Comparison of ENCODE assay signal across 1 cellular context in the genomic region with DNA sequence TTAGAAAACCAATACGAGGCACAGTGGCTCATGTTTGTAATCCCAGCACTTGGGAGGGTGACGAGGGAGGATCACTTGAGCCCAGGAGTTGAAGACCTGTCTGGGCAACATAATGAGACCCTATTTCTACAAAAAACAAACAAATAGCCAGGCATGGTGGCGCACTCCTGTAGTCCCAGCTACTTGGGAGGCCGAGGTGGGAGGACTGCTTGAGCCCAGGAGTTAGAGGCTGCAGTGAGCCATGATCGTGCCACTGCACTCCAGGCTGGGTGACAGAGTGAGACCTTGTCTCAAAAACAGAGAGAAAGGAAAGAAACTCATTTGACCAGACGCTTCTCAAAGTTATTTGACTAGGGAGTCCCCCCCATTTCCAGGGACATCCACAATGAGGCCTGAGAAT.
TF ChIP-seq lines count a peak whose summit lies in the region.

No MANE protein-coding gene starts in this region.

TF ChIP-seq in HepG2, 621 proteins besides CTCF, POLR2A, EP300 and RAD21:
- TF ChIP-seq, protein P1, sequence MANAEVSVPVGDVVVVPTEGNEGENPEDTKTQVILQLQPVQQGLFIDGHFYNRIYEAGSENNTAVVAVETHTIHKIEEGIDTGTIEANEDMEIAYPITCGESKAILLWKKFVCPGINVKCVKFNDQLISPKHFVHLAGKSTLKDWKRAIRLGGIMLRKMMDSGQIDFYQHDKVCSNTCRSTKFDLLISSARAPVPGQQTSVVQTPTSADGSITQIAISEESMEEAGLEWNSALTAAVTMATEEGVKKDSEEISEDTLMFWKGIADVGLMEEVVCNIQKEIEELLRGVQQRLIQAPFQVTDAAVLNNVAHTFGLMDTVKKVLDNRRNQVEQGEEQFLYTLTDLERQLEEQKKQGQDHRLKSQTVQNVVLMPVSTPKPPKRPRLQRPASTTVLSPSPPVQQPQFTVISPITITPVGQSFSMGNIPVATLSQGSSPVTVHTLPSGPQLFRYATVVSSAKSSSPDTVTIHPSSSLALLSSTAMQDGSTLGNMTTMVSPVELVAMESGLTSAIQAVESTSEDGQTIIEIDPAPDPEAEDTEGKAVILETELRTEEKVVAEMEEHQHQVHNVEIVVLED (CRISPR knock-in tag; IDR thresholded peaks at IDR 0.05; ENCODE audit: borderline replicate concordance), result 0 out of 2 replicates have a peak, but pooled peaks have one; percentile 1
- TF ChIP-seq, protein P2, sequence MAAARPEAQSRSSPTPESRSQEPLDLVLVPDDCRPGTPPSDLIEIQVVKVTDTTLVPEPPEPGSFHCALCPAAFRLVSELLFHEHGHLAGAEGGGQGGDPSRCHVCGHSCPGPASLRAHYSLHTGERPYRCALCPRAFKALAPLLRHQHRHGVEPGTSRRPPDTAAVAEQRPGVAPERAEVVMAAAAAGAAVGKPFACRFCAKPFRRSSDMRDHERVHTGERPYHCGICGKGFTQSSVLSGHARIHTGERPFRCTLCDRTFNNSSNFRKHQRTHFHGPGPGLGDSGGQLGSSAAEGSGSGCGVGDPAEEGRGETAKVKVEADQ (CRISPR knock-in tag; IDR thresholded peaks at IDR 0.05; ENCODE audit: borderline replicate concordance), result 0 out of 2 replicates have a peak, but pooled peaks have one; percentile 61
- TF ChIP-seq ZMYM3 (CRISPR knock-in tag; IDR thresholded peaks at IDR 0.05) (0 out of 2 replicates have a peak, but pooled peaks have one; percentile 26), ZNF263 (CRISPR knock-in tag; IDR thresholded peaks at IDR 0.05) (peak; percentile 71), ZNF460 (CRISPR knock-in tag; IDR thresholded peaks at IDR 0.05; ENCODE audit: borderline replicate concordance) (peak; percentile 45; the same call in 1 of the 2 replicates)
- TF ChIP-seq, protein P3, sequence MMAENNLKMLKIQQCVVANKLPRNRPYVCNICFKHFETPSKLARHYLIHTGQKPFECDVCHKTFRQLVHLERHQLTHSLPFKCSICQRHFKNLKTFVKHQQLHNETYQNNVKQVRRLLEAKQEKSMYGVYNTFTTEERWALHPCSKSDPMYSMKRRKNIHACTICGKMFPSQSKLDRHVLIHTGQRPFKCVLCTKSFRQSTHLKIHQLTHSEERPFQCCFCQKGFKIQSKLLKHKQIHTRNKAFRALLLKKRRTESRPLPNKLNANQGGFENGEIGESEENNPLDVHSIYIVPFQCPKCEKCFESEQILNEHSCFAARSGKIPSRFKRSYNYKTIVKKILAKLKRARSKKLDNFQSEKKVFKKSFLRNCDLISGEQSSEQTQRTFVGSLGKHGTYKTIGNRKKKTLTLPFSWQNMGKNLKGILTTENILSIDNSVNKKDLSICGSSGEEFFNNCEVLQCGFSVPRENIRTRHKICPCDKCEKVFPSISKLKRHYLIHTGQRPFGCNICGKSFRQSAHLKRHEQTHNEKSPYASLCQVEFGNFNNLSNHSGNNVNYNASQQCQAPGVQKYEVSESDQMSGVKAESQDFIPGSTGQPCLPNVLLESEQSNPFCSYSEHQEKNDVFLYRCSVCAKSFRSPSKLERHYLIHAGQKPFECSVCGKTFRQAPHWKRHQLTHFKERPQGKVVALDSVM (CRISPR knock-in tag; IDR thresholded peaks at IDR 0.05), result peak; percentile 95
